In the genomic region with DNA sequence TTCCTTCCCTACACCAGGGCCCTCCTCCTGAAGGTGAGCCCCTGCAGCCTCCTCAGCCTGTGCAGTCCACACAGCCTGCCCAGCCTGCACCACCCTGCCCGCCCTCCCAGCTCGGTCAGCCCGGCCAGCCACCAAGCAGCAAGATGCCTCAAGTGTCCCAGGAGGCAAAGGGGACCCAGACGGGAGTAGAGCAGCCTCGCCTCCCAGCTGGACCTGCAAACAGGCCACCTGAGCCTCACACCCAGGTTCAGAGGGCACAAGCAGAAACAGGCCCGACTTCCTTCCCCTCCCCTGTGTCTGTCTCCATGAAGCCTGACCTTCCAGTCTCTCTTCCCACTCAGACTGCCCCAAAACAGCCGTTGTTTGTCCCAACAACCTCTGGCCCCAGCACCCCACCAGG, we compare ENCODE assay signal across 8 cellular contexts. TPM values are rescaled to one million over a fixed set of nuclear protein-coding genes. Genes with fewer than 3 reads are reported as not detected.
A peak's percentile ranks its signal among the peaks of the same experiment; 100 is the strongest.
DNase-seq lines count a peak whose midpoint lies in the region; ATAC-seq lines count a peak whose summit lies in the region.

No MANE protein-coding gene starts in this region.

- ATAC-seq in activated CD8-positive, alpha-beta memory T cell treated with anti-CD3 and anti-CD28 coated beads, Interleukin-2, amount 10 ng/mL, durations not matched to agents 7 days and 5 days: no peak
- no peak for ATAC-seq in stimulated activated effector memory CD8-positive, alpha-beta T cell treated with anti-CD3 and anti-CD28 coated beads, Interleukin-12 subunit alpha, Interleukin-12 subunit beta, amount 100 ng/mL, for 72 hours

- H3K4me1 Mint-ChIP-seq in T-helper 2 cell treated with Interferon-gamma antibody and Interleukin-4, amounts not matched to agents 5 μg/mL and 100 μg/mL, for 36 hours (ENCODE audit: low read depth): peaks cover 3% of the 10 kb centered on the region
- H3K4me1 Mint-ChIP-seq in activated CD8-positive, alpha-beta memory T cell treated with anti-CD3 and anti-CD28 coated beads, Interleukin-2, amount 10 ng/mL, durations not matched to agents 7 days and 5 days: peaks cover 1% of the 10 kb centered on the region
- H3K4me1 Mint-ChIP-seq in stimulated activated effector memory CD8-positive, alpha-beta T cell treated with anti-CD3 and anti-CD28 coated beads, Interleukin-12 subunit alpha, Interleukin-12 subunit beta, amount 100 ng/mL, for 72 hours: peaks cover 15% of the 10 kb centered on the region

- H3K9me3 Mint-ChIP-seq in T-helper 2 cell treated with Interferon-gamma antibody and Interleukin-4, amounts not matched to agents 5 μg/mL and 100 μg/mL, for 36 hours: no peaks in the 10 kb centered on the region
- no peaks in the 10 kb centered on the region for H3K9me3 Mint-ChIP-seq in activated CD8-positive, alpha-beta memory T cell treated with anti-CD3 and anti-CD28 coated beads, Interleukin-2, amount 10 ng/mL, durations not matched to agents 7 days and 5 days (ENCODE audit: low read depth)
- H3K9me3 Mint-ChIP-seq in stimulated activated effector memory CD8-positive, alpha-beta T cell treated with anti-CD3 and anti-CD28 coated beads, Interleukin-12 subunit alpha, Interleukin-12 subunit beta, amount 100 ng/mL, for 72 hours: no peaks in the 10 kb centered on the region

- H3K36me3 Mint-ChIP-seq in T-helper 2 cell treated with Interferon-gamma antibody and Interleukin-4, amounts not matched to agents 5 μg/mL and 100 μg/mL, for 36 hours (ENCODE audit: low read depth): peaks cover 64% of the 10 kb centered on the region
- H3K36me3 Mint-ChIP-seq in activated CD8-positive, alpha-beta memory T cell treated with anti-CD3 and anti-CD28 coated beads, Interleukin-2, amount 10 ng/mL, durations not matched to agents 7 days and 5 days: peaks cover 47% of the 10 kb centered on the region
- H3K36me3 Mint-ChIP-seq in stimulated activated effector memory CD8-positive, alpha-beta T cell treated with anti-CD3 and anti-CD28 coated beads, Interleukin-12 subunit alpha, Interleukin-12 subunit beta, amount 100 ng/mL, for 72 hours: peaks cover 100% of the 10 kb centered on the region

- H3K27ac Mint-ChIP-seq in T-helper 2 cell treated with Interferon-gamma antibody and Interleukin-4, amounts not matched to agents 5 μg/mL and 100 μg/mL, for 36 hours: peak overlapping the region; percentile 65
- H3K27ac Mint-ChIP-seq in activated CD8-positive, alpha-beta memory T cell treated with anti-CD3 and anti-CD28 coated beads, Interleukin-2, amount 10 ng/mL, durations not matched to agents 7 days and 5 days: peak overlapping the region; percentile 73
- peak overlapping the region; percentile 95 for H3K27ac Mint-ChIP-seq in stimulated activated effector memory CD8-positive, alpha-beta T cell treated with anti-CD3 and anti-CD28 coated beads, Interleukin-12 subunit alpha, Interleukin-12 subunit beta, amount 100 ng/mL, for 72 hours

- no peak overlapping the region for H3K4me3 Mint-ChIP-seq in T-helper 2 cell treated with Interferon-gamma antibody and Interleukin-4, amounts not matched to agents 5 μg/mL and 100 μg/mL, for 36 hours
- H3K4me3 Mint-ChIP-seq in activated CD8-positive, alpha-beta memory T cell treated with anti-CD3 and anti-CD28 coated beads, Interleukin-2, amount 10 ng/mL, durations not matched to agents 7 days and 5 days: no peak overlapping the region
- H3K4me3 Mint-ChIP-seq in stimulated activated effector memory CD8-positive, alpha-beta T cell treated with anti-CD3 and anti-CD28 coated beads, Interleukin-12 subunit alpha, Interleukin-12 subunit beta, amount 100 ng/mL, for 72 hours: no peak overlapping the region

- H3K27me3 Mint-ChIP-seq in T-helper 2 cell treated with Interferon-gamma antibody and Interleukin-4, amounts not matched to agents 5 μg/mL and 100 μg/mL, for 36 hours (ENCODE audit: low read depth): no peaks in the 10 kb centered on the region
- H3K27me3 Mint-ChIP-seq in activated CD8-positive, alpha-beta memory T cell treated with anti-CD3 and anti-CD28 coated beads, Interleukin-2, amount 10 ng/mL, durations not matched to agents 7 days and 5 days: no peaks in the 10 kb centered on the region

- DNase-seq in T-helper 2 cell treated with Interferon-gamma antibody and Interleukin-4, amounts not matched to agents 5 μg/mL and 100 μg/mL, for 36 hours (ENCODE audit: low spot score): no peak
- DNase-seq in T-helper 2 cell: no peak
- DNase-seq in activated CD8-positive, alpha-beta memory T cell treated with anti-CD3 and anti-CD28 coated beads, Interleukin-2, amount 10 ng/mL, durations not matched to agents 7 days and 5 days: no peak
- DNase-seq in islet precursor cell: peak; percentile 51
- DNase-seq in stimulated activated effector memory CD8-positive, alpha-beta T cell treated with anti-CD3 and anti-CD28 coated beads, Interleukin-12 subunit alpha, Interleukin-12 subunit beta, amount 100 ng/mL, for 72 hours (ENCODE audit: low spot score in 2 of 2): no peak
- no peak for DNase-seq in activated gamma-delta T cell treated with Interleukin-2 at 50 U/mL for 16 hours
- DNase-seq in NCI-H1930 (lab: John Stamatoyannopoulos, UW): no peak
- no peak for DNase-seq in LoVo (ENCODE audit: low spot score)

- CTCF ChIA-PET in activated CD8-positive, alpha-beta memory T cell treated with anti-CD3 and anti-CD28 coated beads, Interleukin-2, amount 10 ng/mL, durations not matched to agents 7 days and 5 days (lab: Charles Lee): interaction anchor here (1.0 to 2.5 kb wide), 3 partner anchors 11 to 122 kb away, joined by 3 to 9 read pairs (median 4); no protein-coding TSS in a partner anchor

RNA-seq across cellular contexts. Expression of a gene that starts 38.8 kb away (rescaled TPM):
- total RNA-seq in activated CD8-positive, alpha-beta memory T cell treated with anti-CD3 and anti-CD28 coated beads, Interleukin-2, amount 10 ng/mL, durations not matched to agents 7 days and 5 days: 10 to 100 TPM; 55.8 to 68.8 TPM
